ENCODE assay signal across 7 cellular contexts in genomic region chr2:47034973-47035609, GRCh38.
A peak's percentile ranks its signal among the peaks of the same experiment; 100 is the strongest.
DNase-seq lines count a peak whose midpoint lies in the region; ATAC-seq and TF ChIP-seq lines count a peak whose summit lies in the region.

No MANE protein-coding gene starts in this region.

- dilution Hi-C loops in mammary epithelial cell (cut with HindIII; ENCODE audit: low sequenced_read_pairs) = no loop called here

- H3K4me3 ChIP-seq in mammary epithelial cell (replicated peaks in 1 of 3; ENCODE audit: insufficient read depth in 1 of 3, low read depth in 2 of 3, low read length in 3 of 3) (no peak overlapping the region), mesodermal cell (ENCODE audit: extremely low read depth, insufficient read depth, low read length, poor library complexity, severe bottlenecking) (no peak overlapping the region), vagina (no peak overlapping the region)

- no peaks in the 10 kb centered on the region for H3K27me3 ChIP-seq in mammary epithelial cell (ENCODE audit: insufficient read depth, low read length)
- no peaks in the 10 kb centered on the region for H3K27me3 ChIP-seq in vagina

- peak; percentile 58 to 68 for DNase-seq in Kasumi-1 (lab: John Stamatoyannopoulos, UW)
- DNase-seq in mammary epithelial cell = no peak
- DNase-seq in vagina (ENCODE audit: extremely low spot score in 2 of 2) = no peak
- no peak for DNase-seq in NCI-H748 (lab: John Stamatoyannopoulos, UW; ENCODE audit: unreplicated experiment)

- no peaks in the 10 kb centered on the region for H4K20me1 ChIP-seq in mammary epithelial cell (ENCODE audit: insufficient read depth, low read length)

- H3K4me1 ChIP-seq in mammary epithelial cell (ENCODE audit: insufficient read depth, low read length) = peaks cover 41% of the 10 kb centered on the region
- H3K4me1 ChIP-seq in mesodermal cell (ENCODE audit: control insufficient read depth, insufficient read depth, low read length, poor library complexity, severe bottlenecking) = peaks cover 60% of the 10 kb centered on the region
- peaks cover 63% of the 10 kb centered on the region for H3K4me1 ChIP-seq in vagina

- no peaks in the 10 kb centered on the region for H3K79me2 ChIP-seq in mammary epithelial cell (ENCODE audit: insufficient read depth, low read length)

- intact Hi-C loops in mammary epithelial cell (cut with micrococcal nuclease) (no loop called here), vagina (cut with DNase I) (no loop called here)

- ATAC-seq in GM21447 (IDR thresholded peaks at IDR 0.05; ENCODE audit: unreplicated experiment) = peak; percentile 60
- ATAC-seq in GM21723 (IDR thresholded peaks at IDR 0.05; ENCODE audit: unreplicated experiment) = no peak

- no peak for TF ChIP-seq POLR2A in vagina (IDR thresholded peaks at IDR 0.05)

- H3K27ac ChIP-seq in mammary epithelial cell (ENCODE audit: insufficient read depth, low read depth, low read length) = peak overlapping the region; percentile 98
- peak overlapping the region; percentile 100 for H3K27ac ChIP-seq in mesodermal cell (ENCODE audit: low read depth, low read length, severe bottlenecking)
- peak overlapping the region; percentile 91 for H3K27ac ChIP-seq in vagina

- 69% methylated on average over 10 of the region's 10 CpGs for WGBS in mammary epithelial cell (ENCODE audit: low coverage, missing lambda C conversion rate)
- 39 to 64% methylated on average over 7 of the region's 10 CpGs for WGBS in mesodermal cell (ENCODE audit: insufficient coverage in 2 of 2), 2 experiments

- in situ Hi-C loops in mammary epithelial cell (cut with MboI; ENCODE audit: low sequenced_read_pairs in 2 of 2) = no loop called here

- peak overlapping the region; percentile 91 for H3K9ac ChIP-seq in mammary epithelial cell (ENCODE audit: insufficient read depth, low read length)

- BruUV-seq in mammary epithelial cell (replicated peaks; lab: Mats Ljungman, UMichigan) = no TSS peak

- no peak for TF ChIP-seq CTCF in mammary epithelial cell (conservative IDR thresholded peaks at IDR 0.05 in 1 of 2, IDR thresholded peaks at IDR 0.05 in 1 of 2; ENCODE audit: extremely low read depth in 1 of 2, insufficient read depth in 1 of 2, low read depth in 1 of 2, low read length in 2 of 2)
- no peak for TF ChIP-seq CTCF in vagina (IDR thresholded peaks at IDR 0.05)

- no peak overlapping the region for H2AFZ ChIP-seq in mammary epithelial cell (ENCODE audit: low read depth, low read length)

- H3K9me3 ChIP-seq in mammary epithelial cell (replicated peaks; ENCODE audit: insufficient read depth, low read length) (no peaks in the 10 kb centered on the region), mesodermal cell (ENCODE audit: control insufficient read depth, low read length) (no peaks in the 10 kb centered on the region), vagina (no peaks in the 10 kb centered on the region)

- no peak overlapping the region for H3K4me2 ChIP-seq in mammary epithelial cell (ENCODE audit: insufficient read depth, low read depth, low read length)

- H3K36me3 ChIP-seq in mammary epithelial cell (ENCODE audit: insufficient read depth, low read length) (peaks cover 12% of the 10 kb centered on the region), mesodermal cell (ENCODE audit: control insufficient read depth, insufficient read depth, low read length) (peaks cover 24% of the 10 kb centered on the region), vagina (peaks cover 0 to 19% of the 10 kb centered on the region in 2 donors)

- CTCF ChIA-PET in mammary epithelial cell (lab: Charles Lee; ENCODE audit: low non-redundant PET) = no interaction called here

Comparison
In these comparisons a context has a peak if more than half of its experiments do, and no peak if none do; other contexts are left out.
1. DNase-seq: peak in Kasumi-1 (2 of 2); none in mammary epithelial cell (single experiment), vagina (0 of 2) and NCI-H748 (single experiment).
2. Peak in every context shown above with its lines, with median percentiles within 50 percentile points of each other: H3K27ac ChIP-seq.